In genomic region chr1:2300851-2301606, GRCh38 we compare ENCODE assay signal across 8 cellular contexts.
DNase-seq lines count a peak whose midpoint lies in the region; ATAC-seq and TF ChIP-seq lines count a peak whose summit lies in the region.

No MANE protein-coding gene starts in this region.

- H3K36me3 Mint-ChIP-seq in CD4-positive, CD25-positive, alpha-beta regulatory T cell = peaks cover 8% of the 10 kb centered on the region

- intact Hi-C loops in sciatic nerve (cut with DNase I) = no loop called here
- intact Hi-C loops in vagina (cut with DNase I) = no loop called here

- peak; percentile 88 to 89 for ATAC-seq in CD4-positive, CD25-positive, alpha-beta regulatory T cell (ENCODE audit: low read depth in 2 of 2)
- ATAC-seq in GM21447 (IDR thresholded peaks at IDR 0.05; ENCODE audit: unreplicated experiment) (peak; percentile 59), sciatic nerve (peak; percentile 66)

- H3K4me1 ChIP-seq in CD4-positive, CD25-positive, alpha-beta regulatory T cell (ENCODE audit: control insufficient read depth, insufficient read depth, low read length, poor library complexity, severe bottlenecking) = peaks cover 56% of the 10 kb centered on the region
- H3K4me1 ChIP-seq in Karpas-422 (ENCODE audit: low read length) (peaks cover 20% of the 10 kb centered on the region), vagina (peaks cover 57% of the 10 kb centered on the region)

- peak overlapping the region; percentile 87 to 92 (median 90) for H3K4me3 Mint-ChIP-seq in CD4-positive, CD25-positive, alpha-beta regulatory T cell

- peak overlapping the region; percentile 94 to 99 (median 98) for H3K27ac Mint-ChIP-seq in CD4-positive, CD25-positive, alpha-beta regulatory T cell

- H3K27me3 ChIP-seq in CD4-positive, CD25-positive, alpha-beta regulatory T cell (ENCODE audit: control insufficient read depth, insufficient read depth, low read length) = no peaks in the 10 kb centered on the region
- H3K27me3 ChIP-seq in Karpas-422 (ENCODE audit: low read length) (no peaks in the 10 kb centered on the region), vagina (no peaks in the 10 kb centered on the region)

- peaks cover 46% of the 10 kb centered on the region; the same call in 1 of the 2 replicates for H4K20me1 ChIP-seq in Karpas-422 (ENCODE audit: insufficient read depth, low read depth, low read length)

- H3K4me3 ChIP-seq in CD4-positive, CD25-positive, alpha-beta regulatory T cell (ENCODE audit: low read depth, low read length) = peak overlapping the region; percentile 61
- H3K4me3 ChIP-seq in Karpas-422 (ENCODE audit: low read length) (peak overlapping the region; percentile 25; the same call in 1 of the 2 replicates), vagina (peak overlapping the region; percentile 23 to 44)

- peaks cover 25% of the 10 kb centered on the region for H3K36me3 ChIP-seq in CD4-positive, CD25-positive, alpha-beta regulatory T cell (ENCODE audit: control insufficient read depth, insufficient read depth, low read length)
- no peaks in the 10 kb centered on the region for H3K36me3 ChIP-seq in Karpas-422 (ENCODE audit: insufficient read depth, low read length)
- H3K36me3 ChIP-seq in vagina = peaks cover 0 to 31% of the 10 kb centered on the region in 2 donors

- peak overlapping the region; percentile 51 for H3K9ac ChIP-seq in Karpas-422 (ENCODE audit: low read length)

- H3K9me3 ChIP-seq in CD4-positive, CD25-positive, alpha-beta regulatory T cell (ENCODE audit: control insufficient read depth in 2 of 2, low read length in 2 of 2) = no peaks in the 10 kb centered on the region
- H3K9me3 ChIP-seq in Karpas-422 (ENCODE audit: low read length) = no peaks in the 10 kb centered on the region
- H3K9me3 ChIP-seq in vagina = no peaks in the 10 kb centered on the region

- H2AFZ ChIP-seq in Karpas-422 (ENCODE audit: low read length) = no peak overlapping the region

- H3K27me3 Mint-ChIP-seq in CD4-positive, CD25-positive, alpha-beta regulatory T cell = no peaks in the 10 kb centered on the region

- peak in 1 of 2 donors; percentile 7 for TF ChIP-seq POLR2A in vagina (IDR thresholded peaks at IDR 0.05)

- H3K79me2 ChIP-seq in Karpas-422 (ENCODE audit: low read length) = no peaks in the 10 kb centered on the region

- H3K4me1 Mint-ChIP-seq in CD4-positive, CD25-positive, alpha-beta regulatory T cell = peaks cover 0 to 63% (median 30%) of the 10 kb centered on the region in 4 donors

- peak overlapping the region; percentile 99 for H3K27ac ChIP-seq in CD4-positive, CD25-positive, alpha-beta regulatory T cell (ENCODE audit: insufficient read depth, low read length, poor library complexity, severe bottlenecking)
- no peak overlapping the region for H3K27ac ChIP-seq in Karpas-422 (ENCODE audit: low read length)
- H3K27ac ChIP-seq in vagina = peak overlapping the region; percentile 73

- peak overlapping the region; percentile 42 for H3K4me2 ChIP-seq in Karpas-422 (ENCODE audit: low read depth, low read length, poor library complexity, severe bottlenecking)

- peak; percentile 91 to 98 (median 94) for DNase-seq in CD4-positive, CD25-positive, alpha-beta regulatory T cell
- DNase-seq in Karpas-422 (peak; percentile 60), fibroblast of gingiva (ENCODE audit: low read depth) (peak; percentile 38), sciatic nerve (ENCODE audit: low spot score) (peak; percentile 88), vagina (ENCODE audit: extremely low spot score in 2 of 2) (no peak), NCI-H82 treated with DMSO at 0.1 percent for 48 hours (lab: John Stamatoyannopoulos, UW; ENCODE audit: unreplicated experiment) (no peak)
- peak; percentile 88 for DNase-seq in activated CD8-positive, alpha-beta memory T cell treated with anti-CD3 and anti-CD28 coated beads, Interleukin-2, amount 50 U/mL, for 4 hours

- peaks cover 0 to 2% (median 0%) of the 10 kb centered on the region in 7 donors for H3K9me3 Mint-ChIP-seq in CD4-positive, CD25-positive, alpha-beta regulatory T cell

- TF ChIP-seq CTCF in vagina (IDR thresholded peaks at IDR 0.05) = no peak

- H3K9me2 ChIP-seq in Karpas-422 (replicated peaks; ENCODE audit: insufficient read depth, low read length) = no peaks in the 10 kb centered on the region

Comparison
In these comparisons a context has a peak if more than half of its experiments do, and no peak if none do; other contexts are left out.
1. DNase-seq: peak in CD4-positive, CD25-positive, alpha-beta regulatory T cell (3 of 3), Karpas-422 (single experiment), activated CD8-positive, alpha-beta memory T cell treated with anti-CD3 and anti-CD28 coated beads, Interleukin-2, amount 50 U/mL, for 4 hours (single experiment), fibroblast of gingiva (single experiment) and sciatic nerve (single experiment); none in vagina (0 of 2) and NCI-H82 treated with DMSO at 0.1 percent for 48 hours (single experiment).
2. Peak in every context shown above with its lines, with median percentiles within 50 percentile points of each other: ATAC-seq and H3K4me3 ChIP-seq.